ENCODE assay signal across 8 cellular contexts in the genomic region with DNA sequence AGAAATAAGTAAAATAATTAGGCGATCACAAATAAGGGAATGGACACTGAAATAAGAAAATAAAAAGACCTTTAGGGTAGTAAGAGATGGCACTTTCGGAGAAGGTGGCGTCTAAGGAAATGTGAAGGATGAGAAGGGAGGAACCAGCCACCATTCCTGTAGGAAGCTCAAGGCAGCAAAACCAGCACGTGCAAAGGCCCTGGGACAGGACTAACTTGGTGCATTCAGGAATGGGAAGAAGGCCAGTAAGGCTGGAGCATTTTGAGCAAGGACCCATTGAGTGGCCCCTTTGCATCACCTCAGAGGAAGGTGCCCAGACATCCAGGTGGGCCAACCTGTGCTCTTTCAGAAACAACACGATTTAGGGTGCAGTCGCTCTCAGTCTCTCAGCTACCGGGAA. TPM values are rescaled to one million over a fixed set of nuclear protein-coding genes. Genes with fewer than 3 reads are reported as not detected.
DNase-seq lines count a peak whose midpoint lies in the region; ATAC-seq and TF ChIP-seq lines count a peak whose summit lies in the region.

No MANE protein-coding gene starts in this region.

- no peak for DNase-seq in CD8-positive, alpha-beta T cell
- DNase-seq in Karpas-422 (peak; percentile 34), chondrocyte (ENCODE audit: low spot score) (no peak), neural progenitor cell (ENCODE audit: low spot score) (no peak), NCI-H1436 (lab: John Stamatoyannopoulos, UW) (no peak)

- H3K36me3 ChIP-seq in CD8-positive, alpha-beta T cell (ENCODE audit: insufficient read depth, low read length): no peaks in the 10 kb centered on the region
- H3K36me3 ChIP-seq in Karpas-422 (ENCODE audit: insufficient read depth, low read length) (no peaks in the 10 kb centered on the region), neural progenitor cell (no peaks in the 10 kb centered on the region)

- H2AFZ ChIP-seq in Karpas-422 (ENCODE audit: low read length) (no peak overlapping the region), neural progenitor cell (replicated peaks) (peak overlapping the region; percentile 58)

- H3K4me2 ChIP-seq in Karpas-422 (ENCODE audit: low read depth, low read length, poor library complexity, severe bottlenecking) (no peak overlapping the region), neural progenitor cell (no peak overlapping the region)

- H3K4me1 Mint-ChIP-seq in CD8-positive, alpha-beta T cell (ENCODE audit: low read depth): peaks cover 88% of the 10 kb centered on the region
- peaks cover 46% of the 10 kb centered on the region for H3K4me1 Mint-ChIP-seq in chondrocyte (ENCODE audit: low read depth)
- peaks cover 53% of the 10 kb centered on the region for H3K4me1 Mint-ChIP-seq in neural progenitor cell

- CTCF ChIA-PET in CD8-positive, alpha-beta T cell (lab: Charles Lee): interaction anchor here (1.1 to 8.6 kb wide), 3 partner anchors 23 to 56 kb away, joined by 3 to 56 read pairs (median 49); no protein-coding TSS in a partner anchor

- peak overlapping the region; percentile 80 for H3K4me3 ChIP-seq in CD8-positive, alpha-beta T cell (ENCODE audit: low read depth, low read length)
- no peak overlapping the region for H3K4me3 ChIP-seq in Karpas-422 (ENCODE audit: low read length)
- H3K4me3 ChIP-seq in neural progenitor cell: no peak overlapping the region

- peaks cover 10% of the 10 kb centered on the region for H3K36me3 Mint-ChIP-seq in CD8-positive, alpha-beta T cell
- H3K36me3 Mint-ChIP-seq in chondrocyte (ENCODE audit: low read depth) (no peaks in the 10 kb centered on the region), neural progenitor cell (peaks cover 2% of the 10 kb centered on the region)

- H3K9me3 ChIP-seq in CD8-positive, alpha-beta T cell (ENCODE audit: low read length): no peaks in the 10 kb centered on the region
- H3K9me3 ChIP-seq in Karpas-422 (ENCODE audit: low read length) (no peaks in the 10 kb centered on the region), neural progenitor cell (ENCODE audit: low read depth) (no peaks in the 10 kb centered on the region)

- H3K4me1 ChIP-seq in CD8-positive, alpha-beta T cell (ENCODE audit: insufficient read depth, low read length): peaks cover 82% of the 10 kb centered on the region
- H3K4me1 ChIP-seq in Karpas-422 (ENCODE audit: low read length) (peaks cover 15% of the 10 kb centered on the region), neural progenitor cell (peaks cover 22% of the 10 kb centered on the region)

- no peaks in the 10 kb centered on the region for H3K27me3 ChIP-seq in CD8-positive, alpha-beta T cell (ENCODE audit: insufficient read depth, low read length)
- H3K27me3 ChIP-seq in Karpas-422 (ENCODE audit: low read length): no peaks in the 10 kb centered on the region
- H3K27me3 ChIP-seq in neural progenitor cell: peaks cover 67% of the 10 kb centered on the region

- no peaks in the 10 kb centered on the region for H3K9me2 ChIP-seq in Karpas-422 (replicated peaks; ENCODE audit: insufficient read depth, low read length)

- H3K27me3 Mint-ChIP-seq in CD8-positive, alpha-beta T cell (ENCODE audit: low read depth): no peaks in the 10 kb centered on the region
- no peaks in the 10 kb centered on the region for H3K27me3 Mint-ChIP-seq in chondrocyte (ENCODE audit: low read depth)
- H3K27me3 Mint-ChIP-seq in neural progenitor cell (ENCODE audit: insufficient read depth, low read depth): peaks cover 17% of the 10 kb centered on the region

- H3K79me2 ChIP-seq in Karpas-422 (ENCODE audit: low read length) (no peaks in the 10 kb centered on the region), neural progenitor cell (ENCODE audit: low read depth) (peaks cover 37% of the 10 kb centered on the region)

- POLR2A ChIA-PET in CD8-positive, alpha-beta T cell (lab: Charles Lee): interaction anchor here (1.5 to 4.3 kb wide), 3 partner anchors 9 to 103 kb away, joined by 4 to 21 read pairs (median 20); no protein-coding TSS in a partner anchor

- peak overlapping the region; percentile 91 for H3K4me3 Mint-ChIP-seq in CD8-positive, alpha-beta T cell
- peak overlapping the region; percentile 93 for H3K4me3 Mint-ChIP-seq in chondrocyte (ENCODE audit: unreplicated experiment)
- H3K4me3 Mint-ChIP-seq in neural progenitor cell: peak overlapping the region; percentile 92

- TF ChIP-seq CTCF in CD8-positive, alpha-beta T cell (IDR thresholded peaks at IDR 0.05): no peak
- TF ChIP-seq CTCF in chondrocyte (IDR thresholded peaks at IDR 0.05) (no peak), neural progenitor cell (IDR thresholded peaks at IDR 0.05) (no peak)

- intact Hi-C loops in CD8-positive, alpha-beta T cell (cut with DNase I, micrococcal nuclease): loop anchor here (1.0 to 10.0 kb wide), 5 partner anchors 8 to 372 kb away; partner anchors contain the start of genes KNTC1 (in 1 of the 2), MPHOSPH9 (in 1 of the 2), MTRFR (in 1 of the 2) and OGFOD2 (in 1 of the 2)

- H3K27ac ChIP-seq in CD8-positive, alpha-beta T cell (ENCODE audit: low read depth, low read length): peak overlapping the region; percentile 92
- no peak overlapping the region for H3K27ac ChIP-seq in Karpas-422 (ENCODE audit: low read length)
- no peak overlapping the region for H3K27ac ChIP-seq in neural progenitor cell

- ATAC-seq in CD8-positive, alpha-beta T cell: no peak
- ATAC-seq in GM19452 (IDR thresholded peaks at IDR 0.05; ENCODE audit: unreplicated experiment) (no peak), GM19328 (IDR thresholded peaks at IDR 0.05; ENCODE audit: unreplicated experiment) (no peak), HG03342 (IDR thresholded peaks at IDR 0.05; ENCODE audit: unreplicated experiment) (no peak)

- peak overlapping the region; percentile 99 for H3K27ac Mint-ChIP-seq in CD8-positive, alpha-beta T cell
- no peak overlapping the region for H3K27ac Mint-ChIP-seq in chondrocyte (ENCODE audit: unreplicated experiment)
- H3K27ac Mint-ChIP-seq in neural progenitor cell: peak overlapping the region; percentile 19

- H3K9me3 Mint-ChIP-seq in CD8-positive, alpha-beta T cell: no peaks in the 10 kb centered on the region
- peaks cover 6% of the 10 kb centered on the region for H3K9me3 Mint-ChIP-seq in chondrocyte (ENCODE audit: low read depth)
- no peaks in the 10 kb centered on the region for H3K9me3 Mint-ChIP-seq in neural progenitor cell

- H3K9ac ChIP-seq in Karpas-422 (ENCODE audit: low read length): no peak overlapping the region
- H3K9ac ChIP-seq in neural progenitor cell: no peak overlapping the region

- H3F3A ChIP-seq in neural progenitor cell (ENCODE audit: low read depth): peaks cover 18% of the 10 kb centered on the region

- no peaks in the 10 kb centered on the region for H4K20me1 ChIP-seq in Karpas-422 (ENCODE audit: insufficient read depth, low read depth, low read length)
- H4K20me1 ChIP-seq in neural progenitor cell (ENCODE audit: low read depth): peaks cover 34% of the 10 kb centered on the region

RNA-seq across cellular contexts. Expression of gene VPS37B, which starts 0.7 kb away (rescaled TPM):
- total RNA-seq in CD8-positive, alpha-beta T cell: 100 to 1,000 TPM; 145 to 148 TPM
- total RNA-seq in Karpas-422 (2014; rRNA removed; shearing (Covaris generic); ENCODE audit: low replicate concordance): not detected in 2 replicates
- total RNA-seq in chondrocyte: 17.4 to 25.3 TPM (median 24.4 TPM) in 3 replicates
- total RNA-seq in neural progenitor cell (ENCODE audit: low replicate concordance): 19.4 and 23.9 TPM in 2 replicates

Comparison
In these comparisons a context has a peak if more than half of its experiments do, and no peak if none do; other contexts are left out.
1. RNA of gene VPS37B, which starts 0.7 kb away (total RNA-seq): 145 to 148 TPM in CD8-positive, alpha-beta T cell, 17.4 to 25.3 TPM in chondrocyte and 19.4 to 23.9 TPM in neural progenitor cell; not detected in Karpas-422; every median in the first group is over 10 times any median in the second.
2. Peak in every context shown above with its lines, with median percentiles within 50 percentile points of each other: H3K4me3 Mint-ChIP-seq.